ENCODE assay signal across 8 cellular contexts in genomic region chr2:217837001-217837491, GRCh38.
A peak's percentile ranks its signal among the peaks of the same experiment; 100 is the strongest.
DNase-seq lines count a peak whose midpoint lies in the region; ATAC-seq and TF ChIP-seq lines count a peak whose summit lies in the region.

No MANE protein-coding gene starts in this region.

- H2BK5ac ChIP-seq in neuronal stem cell (ENCODE audit: low read length): no peak overlapping the region

- no peak for ATAC-seq in HG03565 (IDR thresholded peaks at IDR 0.05; ENCODE audit: unreplicated experiment)

- peak overlapping the region; percentile 93 for H3K18ac ChIP-seq in neuronal stem cell (ENCODE audit: low read length)

- no peak overlapping the region for H3K23ac ChIP-seq in neuronal stem cell (ENCODE audit: low read depth, low read length, poor library complexity)

- no peak overlapping the region for H3K4me2 ChIP-seq in neuronal stem cell (ENCODE audit: insufficient read depth, low read length, poor library complexity, severe bottlenecking)

- H4K91ac ChIP-seq in neuronal stem cell (ENCODE audit: low read depth, low read length, poor library complexity): peak overlapping the region; percentile 79

- peak overlapping the region; percentile 82 for H2BK15ac ChIP-seq in neuronal stem cell (ENCODE audit: low read length)

- peak overlapping the region; percentile 49 for H2AK5ac ChIP-seq in neuronal stem cell (ENCODE audit: low read depth, low read length)

- peak overlapping the region; percentile 37 for H3K27ac ChIP-seq in neuronal stem cell (replicated peaks; ENCODE audit: low read length)

- H4K8ac ChIP-seq in neuronal stem cell (ENCODE audit: low read depth, low read length): no peak overlapping the region

- no peak overlapping the region for H3K9ac ChIP-seq in neuronal stem cell (ENCODE audit: low read depth, low read length, poor library complexity)

- DNase-seq in BJ (ENCODE audit: low read depth) (peak; percentile 7), RKO (ENCODE audit: low spot score) (peak; percentile 16), fibroblast of the aortic adventitia (ENCODE audit: low read depth) (peak; percentile 92), neuronal stem cell (ENCODE audit: low spot score) (no peak), SHP77 (lab: John Stamatoyannopoulos, UW) (no peak), 8988T (no peak), D341Med (ENCODE audit: low spot score) (no peak)

- H3K36me3 ChIP-seq in BJ (ENCODE audit: control insufficient read depth, insufficient read depth, low read length) (peaks cover 30% of the 10 kb centered on the region), neuronal stem cell (replicated peaks in 1 of 2; ENCODE audit: control insufficient read depth in 2 of 2, insufficient read depth in 2 of 2, low read length in 2 of 2) (no peaks in the 10 kb centered on the region)

- H3K4me1 ChIP-seq in neuronal stem cell (ENCODE audit: control insufficient read depth in 2 of 2, insufficient read depth in 1 of 2, low read depth in 1 of 2, low read length in 2 of 2): peaks cover 21 to 26% of the 10 kb centered on the region in 2 donors

- no peak overlapping the region for H2BK120ac ChIP-seq in neuronal stem cell (ENCODE audit: low read depth, low read length)

- CTCF ChIA-PET in BJ (lab: Yijun Ruan, JAX): interaction anchor here (0.7 to 2.5 kb wide), 6 partner anchors 9 to 1648 kb away, joined by 3 to 10 read pairs (median 3); no protein-coding TSS in a partner anchor

- no peak overlapping the region for H3K4ac ChIP-seq in neuronal stem cell (ENCODE audit: low read length)

- TF ChIP-seq CTCF in BJ (IDR thresholded peaks at IDR 0.05; ENCODE audit: insufficient read depth, low read depth, low read length) (peak; percentile 39), fibroblast of the aortic adventitia (IDR thresholded peaks at IDR 0.05; ENCODE audit: insufficient read depth, low read length) (no peak)

- no peak overlapping the region for H2BK12ac ChIP-seq in neuronal stem cell (ENCODE audit: low read length)

- no CpG with 5 or more reads among the region's 8 CpGs for WGBS in neuronal stem cell (ENCODE audit: extremely low coverage in 2 of 2, insufficient read length in 2 of 2, insufficient replicate concordance in 1 of 2), 2 donors

- peak overlapping the region; percentile 69 for H2AFZ ChIP-seq in neuronal stem cell (ENCODE audit: low read length)

- no peaks in the 10 kb centered on the region for H3K79me1 ChIP-seq in neuronal stem cell (ENCODE audit: low read depth, low read length)

- H3K14ac ChIP-seq in neuronal stem cell (ENCODE audit: low read length): no peak overlapping the region

- no peak overlapping the region for H3K4me3 ChIP-seq in BJ (ENCODE audit: low read depth, low read length)
- no peak overlapping the region for H3K4me3 ChIP-seq in fibroblast of the aortic adventitia (ENCODE audit: low read depth, low read length)
- H3K4me3 ChIP-seq in neuronal stem cell (ENCODE audit: low read length in 2 of 2): no peak overlapping the region

- POLR2A ChIA-PET in BJ (lab: Charles Lee): interaction anchor here (0.6 kb wide), 1 partner anchor 298 kb away, joined by 3 read pairs; no protein-coding TSS in a partner anchor

- H3K9me3 ChIP-seq in neuronal stem cell (replicated peaks in 1 of 2; ENCODE audit: control insufficient read depth in 2 of 2, insufficient read depth in 1 of 2, low read depth in 1 of 2, low read length in 2 of 2): no peaks in the 10 kb centered on the region

- H3K27me3 ChIP-seq in BJ (ENCODE audit: control insufficient read depth, insufficient read depth, low read length): no peaks in the 10 kb centered on the region
- H3K27me3 ChIP-seq in neuronal stem cell (ENCODE audit: control insufficient read depth in 3 of 3, insufficient read depth in 3 of 3, low read depth in 1 of 3, low read length in 3 of 3): no peaks in the 10 kb centered on the region

Comparison
In these comparisons a context has a peak if more than half of its experiments do, and no peak if none do; other contexts are left out.
1. DNase-seq: peak in BJ (single experiment), RKO (single experiment) and fibroblast of the aortic adventitia (single experiment); none in neuronal stem cell (single experiment), SHP77 (0 of 2), 8988T (single experiment) and D341Med (single experiment).